In genomic region chr2:152419944-152420813, GRCh38 we compare ENCODE assay signal across 15 cellular contexts.
DNase-seq lines count a peak whose midpoint lies in the region; ATAC-seq, FAIRE-seq and TF ChIP-seq lines count a peak whose summit lies in the region.
"Had no signal": no experiment of that assay in that cellular context is flagged by ENCODE, and none has a peak within 500 bp of the region (broad histone marks: within the 10 kb centered on the region; RNA-seq: fewer than 3 reads in every experiment).

No MANE protein-coding gene starts in this region.

- TF ChIP-seq RAD21 in A549 (conservative IDR thresholded peaks at IDR 0.05 in 1 of 2, IDR thresholded peaks at IDR 0.05 in 1 of 2) = no peak
- no peak for TF ChIP-seq RAD21 in IMR-90 (IDR thresholded peaks at IDR 0.05; ENCODE audit: low read length)

- H4K20me1 ChIP-seq in IMR-90 (ENCODE audit: insufficient read depth, low read length) (no peaks in the 10 kb centered on the region; the same call in 1 of the 2 replicates), osteoblast (ENCODE audit: insufficient read depth, low read length) (no peaks in the 10 kb centered on the region)

- H2BK5ac ChIP-seq in IMR-90 (ENCODE audit: low read depth, low read length, poor library complexity, severe bottlenecking) = no peak overlapping the region

- dilution Hi-C loops in IMR-90 (cut with HindIII; ENCODE audit: low sequenced_read_pairs, unreplicated experiment) = no loop called here

- H3K9ac ChIP-seq in IMR-90 (ENCODE audit: low read depth, low read length) = no peak overlapping the region

- H3K14ac ChIP-seq in IMR-90 (replicated peaks; ENCODE audit: low read depth, low read length) = 0 out of 2 replicates have a peak overlapping the region, but pooled peaks have one; percentile 25

- intact Hi-C loops in IMR-90 (cut with micrococcal nuclease) = loop anchor here (5.0 kb wide), 1 partner anchor 83 kb away; the partner anchor contains the start of gene FMNL2
- intact Hi-C loops in prostate gland (cut with DNase I) = no loop called here

- in situ Hi-C loops in IMR-90 (cut with MboI; ENCODE audit: low sequenced_read_pairs) = no loop called here

- POLR2A ChIA-PET in A549 (lab: Yijun Ruan, JAX) = no interaction called here
- POLR2A ChIA-PET in IMR-90 (lab: Charles Lee; ENCODE audit: unreplicated experiment) = no interaction called here

- peak overlapping the region; percentile 90 to 91 for H3K27ac ChIP-seq in A549
- no peak overlapping the region for H3K27ac ChIP-seq in IMR-90 (ENCODE audit: insufficient read depth, low read length)
- H3K27ac ChIP-seq in angular gyrus (ENCODE audit: low read depth, low read length) = peak overlapping the region; percentile 78
- H3K27ac ChIP-seq in osteoblast (ENCODE audit: low read depth, low read length) = peak overlapping the region; percentile 94
- no peak overlapping the region for H3K27ac ChIP-seq in prostate gland

- H3K56ac ChIP-seq in IMR-90 (ENCODE audit: extremely low read depth, insufficient read depth, low read length) = no peak overlapping the region

- no peak for TF ChIP-seq EP300 in A549 (IDR thresholded peaks at IDR 0.05)

- peak overlapping the region; percentile 79 for H3K4me2 ChIP-seq in A549
- no peak overlapping the region for H3K4me2 ChIP-seq in IMR-90 (ENCODE audit: low read depth, low read length)
- no peak overlapping the region for H3K4me2 ChIP-seq in osteoblast (ENCODE audit: insufficient read depth, low read length)

- H3K79me1 ChIP-seq in IMR-90 (ENCODE audit: low read depth in 1 of 2, low read length in 2 of 2) = peaks cover 26 to 40% of the 10 kb centered on the region in 2 experiments

- H3K4me1 ChIP-seq in A549 (peaks cover 73% of the 10 kb centered on the region), IMR-90 (ENCODE audit: control insufficient read depth, insufficient read depth, low read length) (peaks cover 14% of the 10 kb centered on the region), osteoblast (ENCODE audit: insufficient read depth, low read length) (peaks cover 41% of the 10 kb centered on the region), prostate gland (replicated peaks) (no peaks in the 10 kb centered on the region)

- 68% methylated on average over 7 of the region's 7 CpGs for WGBS in A549 (ENCODE audit: missing lambda C conversion rate)
- no CpG with 5 or more reads among the region's 7 CpGs for WGBS in IMR-90 (ENCODE audit: extremely low coverage in 2 of 2, insufficient read length in 1 of 2), 2 experiments
- WGBS in prostate gland = 57% methylated on average over 7 of the region's 7 CpGs

- H4K5ac ChIP-seq in IMR-90 (ENCODE audit: low read depth, low read length) = no peak overlapping the region

- H3K9me3 ChIP-seq in A549 = no peaks in the 10 kb centered on the region
- H3K9me3 ChIP-seq in IMR-90 (ENCODE audit: control insufficient read depth, insufficient read depth, low read length) = no peaks in the 10 kb centered on the region
- no peaks in the 10 kb centered on the region for H3K9me3 ChIP-seq in osteoblast (ENCODE audit: low read depth, low read length)
- no peaks in the 10 kb centered on the region for H3K9me3 ChIP-seq in prostate gland

- H3K23ac ChIP-seq in IMR-90 (ENCODE audit: low read depth, low read length) = no peak overlapping the region

- peak overlapping the region; percentile 41; the same call in 1 of the 2 replicates for H2BK120ac ChIP-seq in IMR-90 (ENCODE audit: low read depth, low read length)

- H3K4me3 ChIP-seq in A549 (no peak overlapping the region), IMR-90 (ENCODE audit: insufficient read depth, low read depth, low read length) (no peak overlapping the region), osteoblast (ENCODE audit: insufficient read depth, low read length) (no peak overlapping the region), prostate gland (no peak overlapping the region)

- TF ChIP-seq CTCF in A549 (IDR thresholded peaks at IDR 0.05) (no peak), IMR-90 (conservative IDR thresholded peaks at IDR 0.05; ENCODE audit: low read depth, low read length) (no peak), osteoblast (IDR thresholded peaks at IDR 0.05; ENCODE audit: extremely low read depth, low read depth, low read length) (no peak), prostate gland (IDR thresholded peaks at IDR 0.05) (no peak)

- 0 out of 2 replicates have a peak overlapping the region, but pooled peaks have one; percentile 64 for H2BK20ac ChIP-seq in IMR-90 (ENCODE audit: low read depth, low read length)

- H3K18ac ChIP-seq in IMR-90 (ENCODE audit: low read depth, low read length) = no peak overlapping the region

- H4K91ac ChIP-seq in IMR-90 (ENCODE audit: insufficient read depth, low read depth, low read length) = 0 out of 2 replicates have a peak overlapping the region, but pooled peaks have one; percentile 25

- H2BK15ac ChIP-seq in IMR-90 (ENCODE audit: low read depth, low read length) = 0 out of 3 replicates have a peak overlapping the region, but pooled peaks have one; percentile 10

- no peaks in the 10 kb centered on the region for H3K27me3 ChIP-seq in IMR-90 (ENCODE audit: control insufficient read depth, insufficient read depth, low read length)
- no peaks in the 10 kb centered on the region for H3K27me3 ChIP-seq in osteoblast (ENCODE audit: insufficient read depth, low read length)
- no peaks in the 10 kb centered on the region for H3K27me3 ChIP-seq in prostate gland (replicated peaks; ENCODE audit: insufficient read depth)

- no TSS peak for BruUV-seq in IMR-90 (replicated peaks; lab: Mats Ljungman, UMichigan)

- H2AFZ ChIP-seq in IMR-90 (replicated peaks; ENCODE audit: low read length, poor library complexity) = no peak overlapping the region
- no peak overlapping the region for H2AFZ ChIP-seq in osteoblast (ENCODE audit: low read length)

- no peak for FAIRE-seq in A549 (lab: Jason Lieb, UNC)
- FAIRE-seq: endothelial cell of umbilical vein, HTR-8/SVneo had no signal

- CTCF ChIA-PET in A549 (lab: Yijun Ruan, JAX) = interaction anchor here (0.5 to 1.0 kb wide), 2 partner anchors 75 to 76 kb away, joined by 3 read pairs; no protein-coding TSS in a partner anchor
- CTCF ChIA-PET in IMR-90 (lab: Yijun Ruan, JAX) = interaction anchor here (0.6 kb wide), 1 partner anchor 193 kb away, joined by 3 read pairs; no protein-coding TSS in a partner anchor

- ATAC-seq in A549 = peak; percentile 25 to 33; a peak in 5 of 6 replicates
- ATAC-seq in IMR-90 (ENCODE audit: low read depth) = no peak
- ATAC-seq in GM19324 (IDR thresholded peaks at IDR 0.05; ENCODE audit: low FRiP score, unreplicated experiment) = no peak

- H3K4ac ChIP-seq in IMR-90 (ENCODE audit: low read depth, low read length) = 0 out of 2 replicates have a peak overlapping the region, but pooled peaks have one; percentile 3

- peak overlapping the region; percentile 4 for H2AK5ac ChIP-seq in IMR-90 (ENCODE audit: low read depth, low read length)

- H3K9me1 ChIP-seq in IMR-90 (ENCODE audit: insufficient read depth, low read length) = peaks cover 13% of the 10 kb centered on the region

- peak overlapping the region in 1 of 2 experiments; percentile 11; a peak in 2 of 4 replicates for H4K8ac ChIP-seq in IMR-90 (ENCODE audit: low read depth in 2 of 2, low read length in 2 of 2)

- no peak overlapping the region for H2AK9ac ChIP-seq in IMR-90 (replicated peaks; ENCODE audit: low read depth, low read length, poor library complexity)

- no peak for DNase-seq in A549 (ENCODE audit: low read depth in 1 of 2, low spot score in 1 of 2)
- no peak for DNase-seq in IMR-90
- DNase-seq in osteoblast (ENCODE audit: insufficient read length, low spot score, missing footprints) = no peak
- DNase-seq in SW480 (ENCODE audit: low spot score) = no peak
- no peak for DNase-seq in prostate gland (ENCODE audit: low spot score)
- DNase-seq in NCI-H748 treated with DMSO at 0.1 percent for 48 hours (lab: John Stamatoyannopoulos, UW) = no peak
- DNase-seq: activated CD4-positive, alpha-beta T cell treated with anti-CD3 and anti-CD28 coated beads for 48 hours; MM.1S; naive thymus-derived CD4-positive, alpha-beta T cell; retina; stimulated activated naive CD4-positive, alpha-beta T cell treated with Interleukin-2 at 50 U/mL for 16 hours had no signal

- H3K79me2 ChIP-seq in osteoblast (ENCODE audit: insufficient read depth, low read length) = peaks cover 46% of the 10 kb centered on the region

- no peaks in the 10 kb centered on the region for H3K36me3 ChIP-seq in IMR-90 (ENCODE audit: control insufficient read depth, insufficient read depth, low read length)
- H3K36me3 ChIP-seq in osteoblast (ENCODE audit: insufficient read depth, low read length) = no peaks in the 10 kb centered on the region
- H3K36me3 ChIP-seq in prostate gland = no peaks in the 10 kb centered on the region

- TF ChIP-seq POLR2A in A549 (IDR thresholded peaks at IDR 0.05; ENCODE audit: low read length) (no peak), IMR-90 (IDR thresholded peaks at IDR 0.05; ENCODE audit: low read depth, low read length) (no peak), prostate gland (IDR thresholded peaks at IDR 0.05) (no peak)

TF ChIP-seq in A549, 52 proteins besides CTCF, POLR2A, EP300 and RAD21:
- TF ChIP-seq MAZ (IDR thresholded peaks at IDR 0.05; ENCODE audit: borderline replicate concordance, low read depth, low read length) (no peak), HOXA7 (CRISPR knock-in tag; IDR thresholded peaks at IDR 0.05) (no peak), SREBF2 (IDR thresholded peaks at IDR 0.05) (no peak)

TF ChIP-seq in IMR-90, 13 proteins besides CTCF, POLR2A, EP300 and RAD21 (continues in another document):
- TF ChIP-seq MAFK (IDR thresholded peaks at IDR 0.05; ENCODE audit: low read depth, low read length) = no peak
- TF ChIP-seq FOS (IDR thresholded peaks at IDR 0.05; ENCODE audit: low read depth, low read length) = no peak
- no peak for TF ChIP-seq BHLHE40 (IDR thresholded peaks at IDR 0.05; ENCODE audit: low read depth, low read length)
- no peak for TF ChIP-seq USF2 (IDR thresholded peaks at IDR 0.05; ENCODE audit: low read depth, low read length)
- no peak for TF ChIP-seq RFX5 (IDR thresholded peaks at IDR 0.05; ENCODE audit: low read depth, low read length)
- TF ChIP-seq MAZ (IDR thresholded peaks at IDR 0.05; ENCODE audit: borderline replicate concordance, low read depth, low read length) = no peak
- no peak for TF ChIP-seq CHD1 (IDR thresholded peaks at IDR 0.05; ENCODE audit: low read depth, low read length)
- no peak for TF ChIP-seq NFE2L2 (IDR thresholded peaks at IDR 0.05; ENCODE audit: low read depth, low read length)

Comparison
In these comparisons a context has a peak if more than half of its experiments do, and no peak if none do; other contexts are left out.
1. ATAC-seq: peak in A549 (2 of 2); none in IMR-90 (single experiment) and GM19324 (single experiment).
2. H3K27ac ChIP-seq: peak in A549 (2 of 2), angular gyrus (single experiment) and osteoblast (single experiment); none in IMR-90 (single experiment) and prostate gland (0 of 2).